ENCODE assay signal across 1 cellular context in genomic region chr4:109148577-109149075, GRCh38.
A peak's percentile ranks its signal among the peaks of the same experiment; 100 is the strongest.
TF ChIP-seq lines count a peak whose summit lies in the region.

No MANE protein-coding gene starts in this region.

TF ChIP-seq in K562, 482 proteins besides CTCF, POLR2A, EP300 and RAD21 (continued from another document and continues in another):
- TF ChIP-seq MGA (IDR thresholded peaks at IDR 0.05) (no peak), STAT5B (CRISPR knock-in tag; IDR thresholded peaks at IDR 0.05) (no peak), PML (IDR thresholded peaks at IDR 0.05; ENCODE audit: low read length) (peak; percentile 73; the same call in 1 of the 2 replicates), USF2 (CRISPR knock-in tag; IDR thresholded peaks at IDR 0.05) (no peak), MCM7 (IDR thresholded peaks at IDR 0.05) (0 out of 4 replicates have a peak, but pooled peaks of 1 of the 2 experiments have one; percentile 30), ZNF551 (CRISPR knock-in tag; IDR thresholded peaks at IDR 0.05) (no peak), LCOR (CRISPR knock-in tag; IDR thresholded peaks at IDR 0.05) (0 out of 2 replicates have a peak, but pooled peaks have one; percentile 47), MTA3 (IDR thresholded peaks at IDR 0.05; ENCODE audit: borderline replicate concordance) (peak; percentile 67), ELF4 (CRISPR knock-in tag; IDR thresholded peaks at IDR 0.05) (peak; percentile 87), EWSR1 (IDR thresholded peaks at IDR 0.05; ENCODE audit: borderline replicate concordance, low read depth, partially characterized antibody) (no peak), ILF3 (IDR thresholded peaks at IDR 0.05; ENCODE audit: borderline replicate concordance) (no peak), HNRNPL (IDR thresholded peaks at IDR 0.05; ENCODE audit: low read depth, low read length) (no peak), SRF (CRISPR knock-in tag; IDR thresholded peaks at IDR 0.05) (0 out of 4 replicates have a peak, but pooled peaks of 1 of the 2 experiments have one; percentile 26), GATAD2B (IDR thresholded peaks at IDR 0.05; ENCODE audit: borderline replicate concordance) (no peak; the same call in 1 of the 2 replicates), CC2D1A (IDR thresholded peaks at IDR 0.05) (peak; percentile 82), DPF2 (IDR thresholded peaks at IDR 0.05) (peak; percentile 97), NR2C1 (IDR thresholded peaks at IDR 0.05) (no peak), NR2C1 (tag; IDR thresholded peaks at IDR 0.05) (peak; percentile 49), HES1 (IDR thresholded peaks at IDR 0.05; ENCODE audit: low read depth) (no peak), MLLT1 (IDR thresholded peaks at IDR 0.05) (peak; percentile 29 to 55; a peak in 1 of 4 replicates), C11orf30 (IDR thresholded peaks at IDR 0.05; ENCODE audit: low read depth) (no peak), EHMT2 (IDR thresholded peaks at IDR 0.05) (peak; percentile 97), NCOA6 (IDR thresholded peaks at IDR 0.05) (no peak), MTA1 (IDR thresholded peaks at IDR 0.05; ENCODE audit: borderline replicate concordance) (peak; percentile 80), THRB (CRISPR knock-in tag; conservative IDR thresholded peaks at IDR 0.05) (0 out of 2 replicates have a peak, but pooled peaks have one; percentile 42), HDAC3 (IDR thresholded peaks at IDR 0.05; ENCODE audit: borderline replicate concordance, partially characterized antibody) (peak; percentile 29), MAFK (IDR thresholded peaks at IDR 0.05; ENCODE audit: low read length) (no peak; the same call in 1 of the 2 replicates), RFX5 (IDR thresholded peaks at IDR 0.05; ENCODE audit: low read depth, low read length) (no peak), PHB (CRISPR knock-in tag; IDR thresholded peaks at IDR 0.05) (no peak), CBFA2T3 (IDR thresholded peaks at IDR 0.05) (peak; percentile 93), NEUROD1 (IDR thresholded peaks at IDR 0.05; ENCODE audit: borderline replicate concordance, low read depth, low read length, partially characterized antibody) (peak; percentile 67), ILK (tag; IDR thresholded peaks at IDR 0.05; ENCODE audit: borderline replicate concordance, low read depth) (no peak), SOX6 (IDR thresholded peaks at IDR 0.05) (peak; percentile 82), ZNF778 (CRISPR knock-in tag; IDR thresholded peaks at IDR 0.05) (no peak), ZNF134 (CRISPR knock-in tag; conservative IDR thresholded peaks at IDR 0.05) (no peak), ZNF324 (CRISPR knock-in tag; IDR thresholded peaks at IDR 0.05) (no peak), BRCA1 (IDR thresholded peaks at IDR 0.05) (no peak), BRCA1 (CRISPR knock-in tag; IDR thresholded peaks at IDR 0.05) (no peak), ZNF766 (CRISPR knock-in tag; conservative IDR thresholded peaks at IDR 0.05) (0 out of 2 replicates have a peak, but pooled peaks have one; percentile 28), ZNF512 (tag; IDR thresholded peaks at IDR 0.05) (peak; percentile 64), HMGXB4 (CRISPR knock-in tag; IDR thresholded peaks at IDR 0.05) (no peak), TBP (optimal IDR thresholded peaks at IDR 0.05; ENCODE audit: low read depth, low read length) (no peak), TBL1XR1 (IDR thresholded peaks at IDR 0.05; ENCODE audit: low read length in 2 of 2) (peak in 1 of 2 experiments; percentile 54; a peak in 3 of 4 replicates), ZNF24 (IDR thresholded peaks at IDR 0.05) (0 out of 2 replicates have a peak, but pooled peaks have one; percentile 10), RNF2 (IDR thresholded peaks at IDR 0.05) (peak; percentile 59; the same call in 1 of the 2 replicates), ZNF699 (CRISPR knock-in tag; IDR thresholded peaks at IDR 0.05; ENCODE audit: insufficient replicate concordance) (no peak), MIER1 (IDR thresholded peaks at IDR 0.05; ENCODE audit: low read depth) (peak; percentile 51; the same call in 1 of the 2 replicates), XRCC5 (IDR thresholded peaks at IDR 0.05; ENCODE audit: low read depth, low read length) (no peak), STAT5A (IDR thresholded peaks at IDR 0.05; ENCODE audit: borderline replicate concordance, low read length) (peak; percentile 50; the same call in 1 of the 2 replicates)
